ENCODE assay signal across 8 cellular contexts in the genomic region with DNA sequence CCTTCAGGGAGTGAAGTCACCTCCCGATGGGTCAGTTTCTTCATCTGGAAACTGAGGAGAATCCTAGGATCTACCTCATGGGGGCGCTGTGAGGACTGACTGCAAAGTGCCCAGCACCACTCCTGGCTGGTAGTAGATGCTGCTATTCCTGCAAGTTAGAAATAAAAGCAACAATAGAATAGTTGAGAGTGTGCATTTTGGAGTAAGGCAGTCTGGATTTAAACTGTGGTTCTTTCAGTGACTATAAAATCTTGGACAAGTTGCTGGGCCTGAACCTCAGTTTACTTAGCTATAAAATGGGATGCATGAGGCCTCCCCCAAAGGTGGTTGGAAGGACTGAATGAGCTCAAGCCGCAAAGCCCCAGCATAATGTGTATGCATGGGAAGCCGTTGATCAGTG.
DNase-seq lines count a peak whose midpoint lies in the region; ATAC-seq and TF ChIP-seq lines count a peak whose summit lies in the region.

No MANE protein-coding gene starts in this region.

- H3K4me3 Mint-ChIP-seq in activated CD4-positive, alpha-beta T cell treated with anti-CD3 and anti-CD28 coated beads, Interleukin-2, amount 10 ng/mL, durations not matched to agents 7 days and 5 days = no peak overlapping the region
- H3K4me3 Mint-ChIP-seq in mesothelial cell of epicardium = no peak overlapping the region

- no peaks in the 10 kb centered on the region for H3K27me3 Mint-ChIP-seq in activated CD4-positive, alpha-beta T cell treated with anti-CD3 and anti-CD28 coated beads, Interleukin-2, amount 10 ng/mL, durations not matched to agents 7 days and 5 days
- H3K27me3 Mint-ChIP-seq in mesothelial cell of epicardium (ENCODE audit: low read depth) = no peaks in the 10 kb centered on the region

- CTCF ChIA-PET in activated CD4-positive, alpha-beta T cell treated with anti-CD3 and anti-CD28 coated beads, Interleukin-2, amount 10 ng/mL, durations not matched to agents 7 days and 5 days (lab: Charles Lee) = interaction anchor here (1.1 to 1.4 kb wide), 4 partner anchors 8 to 260 kb away, joined by 3 read pairs; partner anchors contain the start of gene NOB1

- POLR2A ChIA-PET in activated CD4-positive, alpha-beta T cell treated with anti-CD3 and anti-CD28 coated beads, Interleukin-2, amount 10 ng/mL, durations not matched to agents 7 days and 5 days (lab: Charles Lee) = no interaction called here

- H3K27ac Mint-ChIP-seq in activated CD4-positive, alpha-beta T cell treated with anti-CD3 and anti-CD28 coated beads, Interleukin-2, amount 10 ng/mL, durations not matched to agents 7 days and 5 days = no peak overlapping the region
- H3K27ac Mint-ChIP-seq in mesothelial cell of epicardium = no peak overlapping the region

- H3K4me1 Mint-ChIP-seq in activated CD4-positive, alpha-beta T cell treated with anti-CD3 and anti-CD28 coated beads, Interleukin-2, amount 10 ng/mL, durations not matched to agents 7 days and 5 days = no peaks in the 10 kb centered on the region
- H3K4me1 Mint-ChIP-seq in mesothelial cell of epicardium = no peaks in the 10 kb centered on the region

- no peaks in the 10 kb centered on the region for H3K9me3 Mint-ChIP-seq in activated CD4-positive, alpha-beta T cell treated with anti-CD3 and anti-CD28 coated beads, Interleukin-2, amount 10 ng/mL, durations not matched to agents 7 days and 5 days
- peaks cover 10% of the 10 kb centered on the region for H3K9me3 Mint-ChIP-seq in mesothelial cell of epicardium

- DNase-seq in stimulated activated CD4-positive, alpha-beta T cell treated with anti-CD3 and anti-CD28 coated beads, Interleukin-12 subunit alpha, Interleukin-12 subunit beta, amount 100 ng/mL, for 24 hours (ENCODE audit: low read depth in 2 of 2) = peak; percentile 5 to 24
- DNase-seq in stimulated activated CD4-positive, alpha-beta T cell treated with anti-CD3 and anti-CD28 coated beads, Interleukin-12 subunit alpha, Interleukin-12 subunit beta, amount 100 ng/mL, for 4 hours = no peak
- peak; percentile 37 for DNase-seq in activated CD4-positive, alpha-beta T cell treated with anti-CD3 and anti-CD28 coated beads, Interleukin-2, amount 10 ng/mL, durations not matched to agents 7 days and 5 days
- peak; percentile 14 for DNase-seq in glomerular endothelial cell (ENCODE audit: extremely low read depth, low read depth, low spot score)
- no peak for DNase-seq in mesothelial cell of epicardium (ENCODE audit: low spot score in 2 of 2, unreplicated experiment in 2 of 2)

- H3K36me3 Mint-ChIP-seq in activated CD4-positive, alpha-beta T cell treated with anti-CD3 and anti-CD28 coated beads, Interleukin-2, amount 10 ng/mL, durations not matched to agents 7 days and 5 days (ENCODE audit: low read depth) = no peaks in the 10 kb centered on the region
- no peaks in the 10 kb centered on the region for H3K36me3 Mint-ChIP-seq in mesothelial cell of epicardium

- ATAC-seq in GM18867 (IDR thresholded peaks at IDR 0.05; ENCODE audit: unreplicated experiment) = no peak
- ATAC-seq in HG03521 (IDR thresholded peaks at IDR 0.05; ENCODE audit: unreplicated experiment) = no peak
- ATAC-seq in GM18858 (IDR thresholded peaks at IDR 0.05; ENCODE audit: unreplicated experiment) = no peak

- TF ChIP-seq CTCF in mesothelial cell of epicardium (IDR thresholded peaks at IDR 0.05; ENCODE audit: unreplicated experiment) = no peak

Comparison
In these comparisons a context has a peak if more than half of its experiments do, and no peak if none do; other contexts are left out.
1. DNase-seq: peak in stimulated activated CD4-positive, alpha-beta T cell treated with anti-CD3 and anti-CD28 coated beads, Interleukin-12 subunit alpha, Interleukin-12 subunit beta, amount 100 ng/mL, for 24 hours (2 of 2), activated CD4-positive, alpha-beta T cell treated with anti-CD3 and anti-CD28 coated beads, Interleukin-2, amount 10 ng/mL, durations not matched to agents 7 days and 5 days (single experiment) and glomerular endothelial cell (single experiment); none in stimulated activated CD4-positive, alpha-beta T cell treated with anti-CD3 and anti-CD28 coated beads, Interleukin-12 subunit alpha, Interleukin-12 subunit beta, amount 100 ng/mL, for 4 hours (single experiment) and mesothelial cell of epicardium (0 of 2).